25 cellular contexts compared by ENCODE assay signal in genomic region chr11:74937696-74938475, GRCh38. TPM values are rescaled to one million over a fixed set of nuclear protein-coding genes. Genes with fewer than 3 reads are reported as not detected.
DNase-seq lines count a peak whose midpoint lies in the region; ATAC-seq and TF ChIP-seq lines count a peak whose summit lies in the region.
"Had no signal": no experiment of that assay in that cellular context is flagged by ENCODE, and none has a peak within 500 bp of the region (broad histone marks: within the 10 kb centered on the region; RNA-seq: fewer than 3 reads in every experiment).

No MANE protein-coding gene starts in this region.

- no peak overlapping the region for H3K9ac ChIP-seq in Karpas-422 (ENCODE audit: low read length)

- H3K4me1 ChIP-seq in Karpas-422 (ENCODE audit: low read length), result peaks cover 52% of the 10 kb centered on the region
- H3K4me1 ChIP-seq: testis, uterus had no signal

- H3K27me3 ChIP-seq in Karpas-422 (ENCODE audit: low read length), result no peaks in the 10 kb centered on the region
- H3K27me3 ChIP-seq: esophagus muscularis mucosa, testis, uterus had no signal

- H3K79me2 ChIP-seq in Karpas-422 (ENCODE audit: low read length), result peaks cover 37% of the 10 kb centered on the region

- H3K9me3 ChIP-seq in Karpas-422 (ENCODE audit: low read length), result no peaks in the 10 kb centered on the region
- H3K9me3 ChIP-seq: esophagus muscularis mucosa, testis, uterus had no signal

- no peak overlapping the region for H3K4me2 ChIP-seq in Karpas-422 (ENCODE audit: low read depth, low read length, poor library complexity, severe bottlenecking)

- peaks cover 43% of the 10 kb centered on the region for H3K36me3 ChIP-seq in Karpas-422 (ENCODE audit: insufficient read depth, low read length)
- H3K36me3 ChIP-seq: uterus had no signal

- TF ChIP-seq CTCF in fibroblast of pulmonary artery (IDR thresholded peaks at IDR 0.05; ENCODE audit: low read length, missing control alignments), result no peak

- DNase-seq in AG20443 (ENCODE audit: low spot score) (peak; percentile 17), Karpas-422 (no peak), astrocyte of the hippocampus (ENCODE audit: low read depth, low spot score) (peak; percentile 26), fibroblast of pulmonary artery (ENCODE audit: low read depth) (peak; percentile 48), NCI-H1092 (lab: John Stamatoyannopoulos, UW) (no peak), hypothalamus (lab: John Stamatoyannopoulos, UW) (no peak), Ammon's horn (ENCODE audit: low spot score) (no peak)
- DNase-seq: ACHN; aorta; cerebellar nuclear complex; effector memory CD8-positive, alpha-beta T cell; KBM-7; NCI-H187; NCI-H748 treated with DMSO at 0.1 percent for 48 hours; RPMI8226; stimulated activated CD4-positive, alpha-beta T cell treated with anti-CD3 and anti-CD28 coated beads, Interleukin-4, amount 100 ng/mL, for 4 hours; stimulated activated naive CD4-positive, alpha-beta T cell; testis; uterus had no signal

- H3K9me2 ChIP-seq in Karpas-422 (replicated peaks; ENCODE audit: insufficient read depth, low read length), result no peaks in the 10 kb centered on the region

- H2AFZ ChIP-seq in Karpas-422 (ENCODE audit: low read length), result no peak overlapping the region

- H3K27ac ChIP-seq in Karpas-422 (ENCODE audit: low read length), result 0 out of 2 replicates have a peak overlapping the region, but pooled peaks have one; percentile 2
- H3K27ac ChIP-seq: C4-2B, esophagus muscularis mucosa, testis, uterus had no signal

- H3K4me3 ChIP-seq in Karpas-422 (ENCODE audit: low read length) (no peak overlapping the region), fibroblast of pulmonary artery (replicated peaks; ENCODE audit: low read depth, low read length) (no peak overlapping the region)
- H3K4me3 ChIP-seq: esophagus muscularis mucosa, lung, testis, uterus had no signal

- H4K20me1 ChIP-seq in Karpas-422 (ENCODE audit: insufficient read depth, low read depth, low read length), result no peaks in the 10 kb centered on the region

- ATAC-seq in HG02571 (IDR thresholded peaks at IDR 0.05; ENCODE audit: unreplicated experiment), result no peak
- ATAC-seq: activated naive CD4-positive, alpha-beta T cell treated with anti-CD3 and anti-CD28 coated beads, Interleukin-2, amount 50 U/mL, for 72 hours; effector memory CD8-positive, alpha-beta T cell; sciatic nerve had no signal

RNA-seq across cellular contexts. Expression of gene XRRA1, which starts 11.0 kb away (rescaled TPM):
- 29.7 and 56.3 TPM in 2 replicates for total RNA-seq in Karpas-422 (2014; rRNA removed; shearing (Covaris generic); ENCODE audit: low replicate concordance)

RNA-seq across cellular contexts. Expression of gene SPCS2, which starts 11.2 kb away (rescaled TPM):
- 33.2 and 91.5 TPM in 2 replicates for total RNA-seq in Karpas-422 (2014; rRNA removed; shearing (Covaris generic); ENCODE audit: low replicate concordance)

RNA-seq across cellular contexts. Expression of gene NEU3, which starts 50.8 kb away (rescaled TPM):
- total RNA-seq in Karpas-422 (2014; rRNA removed; shearing (Covaris generic); ENCODE audit: low replicate concordance), result 103 and 133 TPM in 2 replicates

Comparison
In these comparisons a context has a peak if more than half of its experiments do, and no peak if none do; other contexts are left out.
1. DNase-seq: peak in AG20443 (single experiment), astrocyte of the hippocampus (single experiment) and fibroblast of pulmonary artery (single experiment); none in Karpas-422 (single experiment), NCI-H1092 (single experiment), hypothalamus (0 of 51) and Ammon's horn (single experiment).